ENCODE assay signal across 8 cellular contexts in genomic region chr19:10835754-10836477, GRCh38.
DNase-seq lines count a peak whose midpoint lies in the region; TF ChIP-seq lines count a peak whose summit lies in the region.

A gene with protein sequence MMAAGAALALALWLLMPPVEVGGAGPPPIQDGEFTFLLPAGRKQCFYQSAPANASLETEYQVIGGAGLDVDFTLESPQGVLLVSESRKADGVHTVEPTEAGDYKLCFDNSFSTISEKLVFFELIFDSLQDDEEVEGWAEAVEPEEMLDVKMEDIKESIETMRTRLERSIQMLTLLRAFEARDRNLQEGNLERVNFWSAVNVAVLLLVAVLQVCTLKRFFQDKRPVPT (minus strand): TSS chr19:10836212. CDS start chr19:10836191, 21 bp downstream.

- DNase-seq in GM04503 (ENCODE audit: low read depth) (peak; percentile 91), HEK293T (ENCODE audit: extremely low spot score) (peak; percentile 99), NB4 (ENCODE audit: low read depth) (peak; percentile 99), SK-N-MC (ENCODE audit: low read depth, low spot score) (peak; percentile 97), germinal center (ENCODE audit: low spot score) (peak; percentile 97), non-pigmented ciliary epithelial cell (ENCODE audit: low read depth) (peak; percentile 97), superior temporal gyrus (ENCODE audit: extremely low spot score) (peak; percentile 96)
- DNase-seq in activated naive CD4-positive, alpha-beta T cell treated with anti-CD3 and anti-CD28 coated beads, Interleukin-2, amount 10 ng/mL, durations not matched to agents 7 days and 5 days = peak; percentile 99

- H3K27ac ChIP-seq in SK-N-MC = peak within 1 kb of the TSS; percentile 93

- peaks cover 4% of the 10 kb centered on the region; the same call in 1 of the 2 replicates for H3K36me3 ChIP-seq in SK-N-MC (ENCODE audit: insufficient read depth, low read length)

- CTCF ChIA-PET in HEK293T (lab: Yijun Ruan, JAX) = interaction anchor here (0.6 to 2.1 kb wide), 6 partner anchors 23 to 167 kb away, joined by 3 to 9 read pairs (median 6); partner anchors contain the start of gene CARM1
- CTCF ChIA-PET in activated naive CD4-positive, alpha-beta T cell treated with anti-CD3 and anti-CD28 coated beads, Interleukin-2, amount 10 ng/mL, durations not matched to agents 7 days and 5 days (lab: Charles Lee) = interaction anchor here (0.6 to 4.9 kb wide), 8 partner anchors 9 to 682 kb away, joined by 3 to 37 read pairs (median 4); partner anchors contain the start of gene DNM2

- peaks cover 13% of the 10 kb centered on the region for H3K9me3 Mint-ChIP-seq in activated naive CD4-positive, alpha-beta T cell treated with anti-CD3 and anti-CD28 coated beads, Interleukin-2, amount 10 ng/mL, durations not matched to agents 7 days and 5 days

- peak within 1 kb of the TSS; percentile 95 for H3K9ac ChIP-seq in SK-N-MC (ENCODE audit: insufficient read length)

- peak within 1 kb of the TSS; percentile 91 for H3K4me3 Mint-ChIP-seq in activated naive CD4-positive, alpha-beta T cell treated with anti-CD3 and anti-CD28 coated beads, Interleukin-2, amount 10 ng/mL, durations not matched to agents 7 days and 5 days

- H3K36me3 Mint-ChIP-seq in activated naive CD4-positive, alpha-beta T cell treated with anti-CD3 and anti-CD28 coated beads, Interleukin-2, amount 10 ng/mL, durations not matched to agents 7 days and 5 days = peaks cover 24% of the 10 kb centered on the region

- no peaks in the 10 kb centered on the region for H3K9me3 ChIP-seq in SK-N-MC (ENCODE audit: low read depth, low read length)

- peak within 1 kb of the TSS; percentile 66 for H3K4me3 ChIP-seq in NB4 (ENCODE audit: low read depth, low read length)
- peak within 1 kb of the TSS; percentile 94 for H3K4me3 ChIP-seq in SK-N-MC

- POLR2A ChIA-PET in HEK293T (lab: Yijun Ruan, JAX) = interaction anchor here (0.6 to 2.5 kb wide), 29 partner anchors 9 to 385 kb away, joined by 3 to 72 read pairs (median 6); partner anchors contain the start of genes C19orf38, CARM1, CDKN2D and DNM2

- H3K27ac Mint-ChIP-seq in activated naive CD4-positive, alpha-beta T cell treated with anti-CD3 and anti-CD28 coated beads, Interleukin-2, amount 10 ng/mL, durations not matched to agents 7 days and 5 days = peak within 1 kb of the TSS; percentile 98

- peak; percentile 62 for TF ChIP-seq POLR2A in NB4 (IDR thresholded peaks at IDR 0.05; ENCODE audit: extremely low read depth, insufficient read length)

- TF ChIP-seq CTCF in NB4 (IDR thresholded peaks at IDR 0.05; ENCODE audit: low read depth, low read length) = no peak

- H3K27me3 Mint-ChIP-seq in activated naive CD4-positive, alpha-beta T cell treated with anti-CD3 and anti-CD28 coated beads, Interleukin-2, amount 10 ng/mL, durations not matched to agents 7 days and 5 days = peaks cover 4% of the 10 kb centered on the region

- H3K4me1 Mint-ChIP-seq in activated naive CD4-positive, alpha-beta T cell treated with anti-CD3 and anti-CD28 coated beads, Interleukin-2, amount 10 ng/mL, durations not matched to agents 7 days and 5 days = peaks cover 15% of the 10 kb centered on the region

TF ChIP-seq in HEK293T, 16 proteins besides CTCF, POLR2A, EP300 and RAD21:
- TF ChIP-seq TARDBP (IDR thresholded peaks at IDR 0.05) (no peak), FOXA1 (IDR thresholded peaks at IDR 0.05) (no peak), ZNF384 (IDR thresholded peaks at IDR 0.05) (no peak), FOXK2 (IDR thresholded peaks at IDR 0.05) (no peak), ARNT (IDR thresholded peaks at IDR 0.05) (no peak), FOXM1 (IDR thresholded peaks at IDR 0.05; ENCODE audit: borderline replicate concordance) (no peak), LEF1 (IDR thresholded peaks at IDR 0.05; ENCODE audit: borderline replicate concordance) (no peak), NFRKB (IDR thresholded peaks at IDR 0.05) (no peak), ELF4 (IDR thresholded peaks at IDR 0.05) (peak; percentile 49; the same call in 1 of the 2 replicates), HDGF (IDR thresholded peaks at IDR 0.05; ENCODE audit: borderline replicate concordance) (0 out of 2 replicates have a peak, but pooled peaks have one; percentile 15), CTBP1 (IDR thresholded peaks at IDR 0.05; ENCODE audit: borderline replicate concordance) (no peak), SUZ12 (IDR thresholded peaks at IDR 0.05) (no peak), BHLHE40 (IDR thresholded peaks at IDR 0.05; ENCODE audit: borderline replicate concordance) (no peak), L3MBTL2 (conservative IDR thresholded peaks at IDR 0.05) (no peak), SP1 (IDR thresholded peaks at IDR 0.05) (peak; percentile 61; the same call in 1 of the 2 replicates)
- TF ChIP-seq, protein P1, sequence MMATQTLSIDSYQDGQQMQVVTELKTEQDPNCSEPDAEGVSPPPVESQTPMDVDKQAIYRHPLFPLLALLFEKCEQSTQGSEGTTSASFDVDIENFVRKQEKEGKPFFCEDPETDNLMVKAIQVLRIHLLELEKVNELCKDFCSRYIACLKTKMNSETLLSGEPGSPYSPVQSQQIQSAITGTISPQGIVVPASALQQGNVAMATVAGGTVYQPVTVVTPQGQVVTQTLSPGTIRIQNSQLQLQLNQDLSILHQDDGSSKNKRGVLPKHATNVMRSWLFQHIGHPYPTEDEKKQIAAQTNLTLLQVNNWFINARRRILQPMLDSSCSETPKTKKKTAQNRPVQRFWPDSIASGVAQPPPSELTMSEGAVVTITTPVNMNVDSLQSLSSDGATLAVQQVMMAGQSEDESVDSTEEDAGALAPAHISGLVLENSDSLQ (IDR thresholded peaks at IDR 0.05) = peak; percentile 93

Comparison
In these comparisons a context has a peak if more than half of its experiments do, and no peak if none do; other contexts are left out.
1. Peak in every context shown above with its lines: DNase-seq, H3K4me3 ChIP-seq and H3K27ac ChIP-seq.